30 cellular contexts compared by ENCODE assay signal in the genomic region with DNA sequence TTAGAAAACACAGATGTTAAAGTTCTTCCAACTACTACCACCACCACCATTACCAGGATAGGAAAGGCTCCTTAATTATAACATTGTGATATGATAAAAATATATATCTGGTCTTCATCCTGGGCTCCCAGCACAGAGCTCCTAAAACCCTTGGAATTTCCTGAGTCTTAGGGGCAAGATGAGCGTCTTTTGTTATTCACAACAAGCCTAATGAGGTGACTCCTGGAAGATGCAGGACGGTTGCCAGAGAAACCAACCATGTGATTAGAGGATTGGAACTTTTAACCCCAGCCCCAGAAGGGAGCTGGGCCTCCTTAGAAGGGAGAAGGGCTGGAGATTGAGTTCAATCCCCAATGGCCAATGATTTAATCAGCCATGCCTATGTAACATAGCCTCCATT.
DNase-seq lines count a peak whose midpoint lies in the region; ATAC-seq and TF ChIP-seq lines count a peak whose summit lies in the region.
"Had no signal": no experiment of that assay in that cellular context is flagged by ENCODE, and none has a peak within 500 bp of the region (broad histone marks: within the 10 kb centered on the region; RNA-seq: fewer than 3 reads in every experiment).

No MANE protein-coding gene starts in this region.

- H2AK5ac ChIP-seq in neuronal stem cell (ENCODE audit: low read depth, low read length) = no peak overlapping the region

- peak; percentile 44 for DNase-seq in GM04503 (ENCODE audit: low read depth)
- DNase-seq in M059J (ENCODE audit: low read depth) = peak; percentile 58
- DNase-seq in fibroblast of pulmonary artery (ENCODE audit: low read depth) = peak; percentile 56
- DNase-seq in neuronal stem cell (ENCODE audit: low spot score) = peak; percentile 54
- DNase-seq in NCI-H2227 treated with DMSO at 0.1 percent for 48 hours (lab: John Stamatoyannopoulos, UW) = no peak
- DNase-seq in activated CD4-positive, alpha-beta T cell treated with anti-CD3 and anti-CD28 coated beads, Interleukin-2, amount 50 U/mL, for 48 hours = no peak
- DNase-seq in NCI-H446 (lab: John Stamatoyannopoulos, UW) = no peak
- DNase-seq: activated CD4-positive, CD25-positive, alpha-beta regulatory T cell; activated CD8-positive, alpha-beta T cell treated with anti-CD3 and anti-CD28 coated beads for 36 hours; activated gamma-delta T cell treated with Interleukin-2 at 50 U/mL for 16 hours; activated T-cell treated with anti-CD3 and anti-CD28 coated beads, Interleukin-2, amount 50 U/mL, for 1 hour; adrenal gland; CD4-positive, alpha-beta T cell; dermis blood vessel endothelial cell; DMS 273 treated with DMSO at 0.1 percent for 48 hours; GDM1; KG1; kidney; MV-4-11; NCI-H2171 treated with DMSO at 0.1 percent for 48 hours; NCI-H69; psoas muscle; small intestine had no signal

- H3K9ac ChIP-seq in neuronal stem cell (ENCODE audit: low read depth, low read length, poor library complexity) = no peak overlapping the region

- no peaks in the 10 kb centered on the region for H3K9me3 ChIP-seq in neuronal stem cell (replicated peaks in 1 of 2; ENCODE audit: control insufficient read depth in 2 of 2, insufficient read depth in 1 of 2, low read depth in 1 of 2, low read length in 2 of 2)
- H3K9me3 ChIP-seq: adrenal gland, psoas muscle, vagina had no signal

- H3K4me2 ChIP-seq in neuronal stem cell (ENCODE audit: insufficient read depth, low read length, poor library complexity, severe bottlenecking) = peak overlapping the region; percentile 22

- H3K27ac ChIP-seq in neuronal stem cell (replicated peaks; ENCODE audit: low read length) = no peak overlapping the region
- H3K27ac ChIP-seq: adrenal gland, cardiac muscle cell, psoas muscle, RWPE1, SK-N-MC, vagina had no signal

- no peak overlapping the region for H4K91ac ChIP-seq in neuronal stem cell (ENCODE audit: low read depth, low read length, poor library complexity)

- no peak overlapping the region for H2BK12ac ChIP-seq in neuronal stem cell (ENCODE audit: low read length)

- TF ChIP-seq CTCF in fibroblast of pulmonary artery (IDR thresholded peaks at IDR 0.05; ENCODE audit: low read length, missing control alignments) = no peak

- H2BK120ac ChIP-seq in neuronal stem cell (ENCODE audit: low read depth, low read length) = no peak overlapping the region

- H3K36me3 ChIP-seq in neuronal stem cell (replicated peaks in 1 of 2; ENCODE audit: control insufficient read depth in 2 of 2, insufficient read depth in 2 of 2, low read length in 2 of 2) = no peaks in the 10 kb centered on the region
- H3K36me3 ChIP-seq: adrenal gland, cardiac muscle cell, vagina had no signal

- no peaks in the 10 kb centered on the region for H3K79me1 ChIP-seq in neuronal stem cell (ENCODE audit: low read depth, low read length)

- peaks cover 2 to 13% of the 10 kb centered on the region in 2 donors for H3K4me1 ChIP-seq in neuronal stem cell (ENCODE audit: control insufficient read depth in 2 of 2, insufficient read depth in 1 of 2, low read depth in 1 of 2, low read length in 2 of 2)
- H3K4me1 ChIP-seq: psoas muscle had no signal

- no peak overlapping the region for H3K14ac ChIP-seq in neuronal stem cell (ENCODE audit: low read length)

- no peak overlapping the region for H3K4ac ChIP-seq in neuronal stem cell (ENCODE audit: low read length)

- no peak overlapping the region for H2BK5ac ChIP-seq in neuronal stem cell (ENCODE audit: low read length)

- H4K8ac ChIP-seq in neuronal stem cell (ENCODE audit: low read depth, low read length) = no peak overlapping the region

- no peak overlapping the region for H3K23ac ChIP-seq in neuronal stem cell (ENCODE audit: low read depth, low read length, poor library complexity)

- H2AFZ ChIP-seq in neuronal stem cell (ENCODE audit: low read length) = no peak overlapping the region

- no peak for ATAC-seq in HG02642 (IDR thresholded peaks at IDR 0.05; ENCODE audit: poor library complexity, unreplicated experiment)
- ATAC-seq: activated CD8-positive, alpha-beta T cell treated with anti-CD3 and anti-CD28 coated beads for 36 hours; psoas muscle; stimulated activated memory B cell treated with anti-CD40 and anti-IgM and Interleukin-4, amounts not matched to agents 10 μg/mL and 1 μg/mL and 100 μg/mL, for 72 hours had no signal

- no peak overlapping the region for H3K18ac ChIP-seq in neuronal stem cell (ENCODE audit: low read length)

- H2BK15ac ChIP-seq in neuronal stem cell (ENCODE audit: low read length) = no peak overlapping the region

- peaks cover 0 to 7% (median 0%) of the 10 kb centered on the region in 3 experiments for H3K27me3 ChIP-seq in neuronal stem cell (ENCODE audit: control insufficient read depth in 3 of 3, insufficient read depth in 3 of 3, low read depth in 1 of 3, low read length in 3 of 3)
- H3K27me3 ChIP-seq: cardiac muscle cell, vagina had no signal

- no peak overlapping the region for H3K4me3 ChIP-seq in fibroblast of pulmonary artery (replicated peaks; ENCODE audit: low read depth, low read length)
- H3K4me3 ChIP-seq in neuronal stem cell (ENCODE audit: low read length in 2 of 2) = no peak overlapping the region
- H3K4me3 ChIP-seq: adrenal gland, cardiac muscle cell, lung, psoas muscle, SK-N-MC, vagina had no signal

- no CpG with 5 or more reads among the region's 2 CpGs for WGBS in neuronal stem cell (ENCODE audit: extremely low coverage in 2 of 2, insufficient read length in 2 of 2, insufficient replicate concordance in 1 of 2), 2 donors

Comparison
In these comparisons a context has a peak if more than half of its experiments do, and no peak if none do; other contexts are left out.
1. DNase-seq: peak in GM04503 (single experiment), M059J (single experiment), fibroblast of pulmonary artery (single experiment) and neuronal stem cell (single experiment); none in NCI-H2227 treated with DMSO at 0.1 percent for 48 hours (single experiment), activated CD4-positive, alpha-beta T cell treated with anti-CD3 and anti-CD28 coated beads, Interleukin-2, amount 50 U/mL, for 48 hours (0 of 2) and NCI-H446 (0 of 2).